11 cellular contexts compared by ENCODE assay signal in the genomic region with DNA sequence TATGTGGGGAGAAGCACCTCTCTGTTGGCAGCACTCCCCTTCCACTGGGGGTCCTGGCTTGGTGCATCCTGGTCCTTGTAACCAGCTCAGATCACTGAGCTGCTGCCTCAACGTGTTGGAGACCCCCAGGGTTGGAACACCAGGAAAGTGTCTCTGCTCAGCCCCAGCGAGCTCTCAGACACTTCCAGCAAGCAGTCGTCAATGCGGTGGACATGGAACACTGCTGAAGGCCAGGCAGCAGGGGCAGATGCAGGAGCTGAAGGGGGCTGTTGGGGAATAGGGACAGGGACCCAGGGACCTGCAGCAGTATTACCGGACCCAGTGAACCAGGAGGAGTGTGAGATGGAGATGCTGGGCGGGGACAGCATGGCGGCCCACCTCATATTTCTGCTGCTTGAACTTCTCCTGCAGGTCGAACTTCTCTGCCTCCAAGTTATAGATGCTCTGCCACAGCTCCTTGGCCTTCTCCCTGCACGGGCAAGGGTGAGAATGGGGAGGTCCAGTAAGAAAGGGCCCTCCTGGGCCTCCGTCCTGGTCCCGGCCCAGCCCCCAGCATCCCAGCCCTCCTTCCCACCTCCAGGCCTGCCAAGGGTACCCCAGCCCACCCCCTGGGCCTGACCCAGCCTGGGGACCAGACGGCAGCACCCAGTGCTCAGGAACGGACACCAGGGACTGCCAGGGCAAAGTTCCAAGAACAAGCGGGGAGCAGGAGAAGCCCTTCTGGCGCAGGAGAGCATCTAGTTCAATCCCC. TPM values are rescaled to one million over a fixed set of nuclear protein-coding genes. Genes with fewer than 3 reads are reported as not detected.
DNase-seq lines count a peak whose midpoint lies in the region; ATAC-seq and TF ChIP-seq lines count a peak whose summit lies in the region.
"Had no signal": no experiment of that assay in that cellular context is flagged by ENCODE, and none has a peak within 500 bp of the region (broad histone marks: within the 10 kb centered on the region; RNA-seq: fewer than 3 reads in every experiment).

No MANE protein-coding gene starts in this region.

- DNase-seq in chondrocyte (ENCODE audit: low spot score) (peak; percentile 86), left ventricle myocardium inferior (peak; percentile 15), psoas muscle (peak in 1 of 2 donors; percentile 46), hepatic stellate cell (ENCODE audit: low spot score) (no peak), DMS79 (lab: John Stamatoyannopoulos, UW) (no peak), DMS 273 (lab: John Stamatoyannopoulos, UW; ENCODE audit: unreplicated experiment) (no peak)
- DNase-seq: MV-4-11, SHP77 treated with DMSO at 0.1 percent for 48 hours had no signal

- H4K20me1 ChIP-seq in BLaER1, result no peaks in the 10 kb centered on the region

- intact Hi-C loops in left ventricle myocardium inferior (cut with micrococcal nuclease), result loop anchor here (5.0 kb wide), 1 partner anchor 104 kb away; no protein-coding TSS in a partner anchor
- intact Hi-C loops in psoas muscle (cut with DNase I), result loop anchor here in 1 of 2 donors (1.0 kb wide), 1 partner anchor 107 kb away; no protein-coding TSS in a partner anchor

- no peak overlapping the region for H3K27ac Mint-ChIP-seq in chondrocyte (ENCODE audit: unreplicated experiment)

- TF ChIP-seq CTCF in chondrocyte (IDR thresholded peaks at IDR 0.05) (no peak), left ventricle myocardium inferior (IDR thresholded peaks at IDR 0.05; ENCODE audit: borderline replicate concordance) (no peak), psoas muscle (IDR thresholded peaks at IDR 0.05) (no peak)

- H3K27me3 ChIP-seq in BLaER1 (no peaks in the 10 kb centered on the region), left ventricle myocardium inferior (ENCODE audit: low read depth) (no peaks in the 10 kb centered on the region), psoas muscle (ENCODE audit: insufficient read depth in 3 of 3, low read length in 2 of 3) (no peaks in the 10 kb centered on the region)

- H3K27me3 Mint-ChIP-seq in chondrocyte (ENCODE audit: low read depth), result peaks cover 4% of the 10 kb centered on the region

- H3K9me3 ChIP-seq in BLaER1, result no peaks in the 10 kb centered on the region
- no peaks in the 10 kb centered on the region for H3K9me3 ChIP-seq in left ventricle myocardium inferior (replicated peaks)
- H3K9me3 ChIP-seq in psoas muscle, result no peaks in the 10 kb centered on the region
- H3K9me3 ChIP-seq: HAP-1 had no signal

- H3K4me3 ChIP-seq in BLaER1 (no peak overlapping the region), left ventricle myocardium inferior (no peak overlapping the region), psoas muscle (no peak overlapping the region)
- H3K4me3 ChIP-seq: HAP-1 had no signal

- H3K36me3 Mint-ChIP-seq in chondrocyte (ENCODE audit: low read depth), result no peaks in the 10 kb centered on the region

- H3K9ac ChIP-seq in BLaER1, result no peak overlapping the region

- H3K36me3 ChIP-seq in BLaER1, result no peaks in the 10 kb centered on the region
- H3K36me3 ChIP-seq in left ventricle myocardium inferior, result peaks cover 69% of the 10 kb centered on the region
- no peaks in the 10 kb centered on the region for H3K36me3 ChIP-seq in psoas muscle (ENCODE audit: insufficient read depth in 1 of 2, low read depth in 1 of 2)
- H3K36me3 ChIP-seq: HAP-1 had no signal

- H3K4me1 ChIP-seq in BLaER1 (peaks cover 61% of the 10 kb centered on the region), left ventricle myocardium inferior (peaks cover 30% of the 10 kb centered on the region), psoas muscle (no peaks in the 10 kb centered on the region)
- H3K4me1 ChIP-seq: HAP-1 had no signal

- peaks cover 12% of the 10 kb centered on the region for H3K4me1 Mint-ChIP-seq in chondrocyte (ENCODE audit: low read depth)

- peak in 3 of 4 donors; percentile 3 to 8 (median 5) for ATAC-seq in psoas muscle

- peak overlapping the region; percentile 76 for H3K4me2 ChIP-seq in BLaER1

- H3K4me3 Mint-ChIP-seq in chondrocyte (ENCODE audit: unreplicated experiment), result no peak overlapping the region

- no peaks in the 10 kb centered on the region for H3K9me3 Mint-ChIP-seq in chondrocyte (ENCODE audit: low read depth)

- 82 to 88% (median 85%) methylated on average over 14 to 15 of the region's 15 CpGs for WGBS in psoas muscle, 3 donors

- 0 out of 2 replicates have a peak overlapping the region, but pooled peaks have one; percentile 32 for H3K27ac ChIP-seq in BLaER1
- H3K27ac ChIP-seq in left ventricle myocardium inferior (replicated peaks), result peak overlapping the region; percentile 60
- no peak overlapping the region for H3K27ac ChIP-seq in psoas muscle
- H3K27ac ChIP-seq: C4-2B had no signal

RNA-seq across cellular contexts. Expression of a gene that starts 16.4 kb away (rescaled TPM):
- total RNA-seq in chondrocyte, result 20.3 to 21.6 TPM (median 21.2 TPM) in 3 replicates
- total RNA-seq in left ventricle myocardium inferior, result 8,708 TPM
- 10 to 100 TPM in 1 of 4 donors, 1 to 10 TPM in 3; 4.3 to 26.6 (median 6.1) TPM for total RNA-seq in psoas muscle
- 1 to 10 TPM in 2 of 3 donors, under 1 TPM in 1; 0.52 to 5.9 (median 4.3) TPM for polyA plus RNA-seq in psoas muscle

RNA-seq across cellular contexts. Expression of a gene that starts 38.0 kb away (rescaled TPM):
- 0.17 to 0.34 TPM in 2 of 3 replicates, not detected in the other for total RNA-seq in chondrocyte
- 2.0 TPM for total RNA-seq in left ventricle myocardium inferior
- total RNA-seq in psoas muscle, result 10 to 100 TPM in 2 of 4 donors, 1 to 10 TPM in 1, under 1 TPM in 1; 0.92 to 17.7 (median 6.0) TPM
- 1 to 10 TPM in 2 of 3 donors, under 1 TPM in 1; 0.23 to 7.4 (median 5.4) TPM for polyA plus RNA-seq in psoas muscle

Comparison
In these comparisons a context has a peak if more than half of its experiments do, and no peak if none do; other contexts are left out.
1. DNase-seq: peak in chondrocyte (single experiment) and left ventricle myocardium inferior (single experiment); none in hepatic stellate cell (single experiment), DMS79 (single experiment) and DMS 273 (single experiment).
2. RNA of a gene that starts 16.4 kb away (total RNA-seq): 8,708 TPM in left ventricle myocardium inferior (single experiment); 20.3 to 21.6 TPM in chondrocyte and 4.3 to 26.6 TPM in psoas muscle; every median in the first group is over 100 times any median in the second.